ENCODE assay signal across 9 cellular contexts in genomic region chr14:31127690-31128089, GRCh38.
DNase-seq lines count a peak whose midpoint lies in the region; ATAC-seq and TF ChIP-seq lines count a peak whose summit lies in the region.
"Had no signal": no experiment of that assay in that cellular context is flagged by ENCODE, and none has a peak within 500 bp of the region (broad histone marks: within the 10 kb centered on the region; RNA-seq: fewer than 3 reads in every experiment).

No MANE protein-coding gene starts in this region.

- no peaks in the 10 kb centered on the region for H3K9me3 ChIP-seq in testis

- TF ChIP-seq POLR2A in testis (IDR thresholded peaks at IDR 0.05) = no peak

- H3K36me3 Mint-ChIP-seq in activated T-cell treated with anti-CD3 and anti-CD28 coated beads, Interleukin-2, amount 50 U/mL, for 4 hours (ENCODE audit: insufficient read depth) = peaks cover 45% of the 10 kb centered on the region
- H3K36me3 Mint-ChIP-seq in activated T-helper 2 cell treated with anti-CD3 and anti-CD28 coated beads, Interferon-gamma antibody, Interleukin-2, Interleukin-4, amounts not matched to agents 10 μg/mL and 5 μg/mL and 100 μg/mL, durations not matched to agents 14 hours and 24 hours and 36 hours (ENCODE audit: low read depth) = peaks cover 67% of the 10 kb centered on the region

- no peaks in the 10 kb centered on the region for H3K27me3 Mint-ChIP-seq in activated T-cell treated with anti-CD3 and anti-CD28 coated beads, Interleukin-2, amount 50 U/mL, for 4 hours (ENCODE audit: low read depth)
- H3K27me3 Mint-ChIP-seq in activated T-helper 2 cell treated with anti-CD3 and anti-CD28 coated beads, Interferon-gamma antibody, Interleukin-2, Interleukin-4, amounts not matched to agents 10 μg/mL and 5 μg/mL and 100 μg/mL, durations not matched to agents 14 hours and 24 hours and 36 hours (ENCODE audit: low read depth) = no peaks in the 10 kb centered on the region

- no peak overlapping the region for H3K4me3 Mint-ChIP-seq in activated T-cell treated with anti-CD3 and anti-CD28 coated beads, Interleukin-2, amount 50 U/mL, for 4 hours
- no peak overlapping the region for H3K4me3 Mint-ChIP-seq in activated T-helper 2 cell treated with anti-CD3 and anti-CD28 coated beads, Interferon-gamma antibody, Interleukin-2, Interleukin-4, amounts not matched to agents 10 μg/mL and 5 μg/mL and 100 μg/mL, durations not matched to agents 14 hours and 24 hours and 36 hours (ENCODE audit: low read depth)

- DNase-seq in activated T-cell treated with anti-CD3 and anti-CD28 coated beads, Interleukin-2, amount 50 U/mL, for 4 hours = no peak
- DNase-seq in activated T-cell treated with anti-CD3 and anti-CD28 coated beads for 4 hours (no peak), renal cortical epithelial cell (ENCODE audit: low read depth) (peak; percentile 86), OCI-M1 (lab: John Stamatoyannopoulos, UW) (no peak), UCSD-AML1 (lab: John Stamatoyannopoulos, UW; ENCODE audit: unreplicated experiment) (no peak), testis (no peak)
- DNase-seq in activated T-helper 2 cell treated with anti-CD3 and anti-CD28 coated beads, Interferon-gamma antibody, Interleukin-2, Interleukin-4, amounts not matched to agents 10 μg/mL and 5 μg/mL and 100 μg/mL, durations not matched to agents 14 hours and 24 hours and 36 hours (ENCODE audit: low spot score) = peak; percentile 53

- no peak overlapping the region for H3K27ac ChIP-seq in testis

- no peaks in the 10 kb centered on the region for H3K27me3 ChIP-seq in testis

- H3K27ac Mint-ChIP-seq in activated T-helper 2 cell treated with anti-CD3 and anti-CD28 coated beads, Interferon-gamma antibody, Interleukin-2, Interleukin-4, amounts not matched to agents 10 μg/mL and 5 μg/mL and 100 μg/mL, durations not matched to agents 14 hours and 24 hours and 36 hours = peak overlapping the region; percentile 44

- no peaks in the 10 kb centered on the region for H3K4me1 ChIP-seq in testis

- peak; percentile 90 to 92 for ATAC-seq in activated T-cell treated with anti-CD3 and anti-CD28 coated beads, Interleukin-2, amount 50 U/mL, for 4 hours
- peak; percentile 73 for ATAC-seq in HG03097 (IDR thresholded peaks at IDR 0.05; ENCODE audit: low FRiP score, unreplicated experiment)
- ATAC-seq: esophagus mucosa had no signal

- H3K4me3 ChIP-seq in testis = no peak overlapping the region

- no peaks in the 10 kb centered on the region for H3K36me3 ChIP-seq in testis (ENCODE audit: low read depth, missing control alignments)

- no peak for TF ChIP-seq CTCF in testis (IDR thresholded peaks at IDR 0.05)

- H3K4me1 Mint-ChIP-seq in activated T-cell treated with anti-CD3 and anti-CD28 coated beads, Interleukin-2, amount 50 U/mL, for 4 hours (ENCODE audit: low read depth) = peaks cover 50% of the 10 kb centered on the region
- peaks cover 35% of the 10 kb centered on the region for H3K4me1 Mint-ChIP-seq in activated T-helper 2 cell treated with anti-CD3 and anti-CD28 coated beads, Interferon-gamma antibody, Interleukin-2, Interleukin-4, amounts not matched to agents 10 μg/mL and 5 μg/mL and 100 μg/mL, durations not matched to agents 14 hours and 24 hours and 36 hours (ENCODE audit: low read depth)

- H3K9me3 Mint-ChIP-seq in activated T-cell treated with anti-CD3 and anti-CD28 coated beads, Interleukin-2, amount 50 U/mL, for 4 hours = no peaks in the 10 kb centered on the region
- H3K9me3 Mint-ChIP-seq in activated T-helper 2 cell treated with anti-CD3 and anti-CD28 coated beads, Interferon-gamma antibody, Interleukin-2, Interleukin-4, amounts not matched to agents 10 μg/mL and 5 μg/mL and 100 μg/mL, durations not matched to agents 14 hours and 24 hours and 36 hours = no peaks in the 10 kb centered on the region

- intact Hi-C loops in activated T-helper 2 cell treated with anti-CD3 and anti-CD28 coated beads, Interferon-gamma antibody, Interleukin-2, Interleukin-4, amounts not matched to agents 10 μg/mL and 5 μg/mL and 100 μg/mL, durations not matched to agents 14 hours and 24 hours and 36 hours (cut with micrococcal nuclease) = loop anchor here (2.0 to 10.0 kb wide), 4 partner anchors 79 to 330 kb away; partner anchors contain the start of genes DTD2, HECTD1 and STRN3
- intact Hi-C loops in testis (cut with DNase I; ENCODE audit: low total_unique reads) = no loop called here

Comparison
In these comparisons a context has a peak if more than half of its experiments do, and no peak if none do; other contexts are left out.
1. DNase-seq: peak in activated T-helper 2 cell treated with anti-CD3 and anti-CD28 coated beads, Interferon-gamma antibody, Interleukin-2, Interleukin-4, amounts not matched to agents 10 μg/mL and 5 μg/mL and 100 μg/mL, durations not matched to agents 14 hours and 24 hours and 36 hours (single experiment) and renal cortical epithelial cell (single experiment); none in activated T-cell treated with anti-CD3 and anti-CD28 coated beads, Interleukin-2, amount 50 U/mL, for 4 hours (single experiment), activated T-cell treated with anti-CD3 and anti-CD28 coated beads for 4 hours (single experiment), OCI-M1 (single experiment), UCSD-AML1 (single experiment) and testis (single experiment).